Comparison of ENCODE assay signal across 23 cellular contexts in the genomic region with DNA sequence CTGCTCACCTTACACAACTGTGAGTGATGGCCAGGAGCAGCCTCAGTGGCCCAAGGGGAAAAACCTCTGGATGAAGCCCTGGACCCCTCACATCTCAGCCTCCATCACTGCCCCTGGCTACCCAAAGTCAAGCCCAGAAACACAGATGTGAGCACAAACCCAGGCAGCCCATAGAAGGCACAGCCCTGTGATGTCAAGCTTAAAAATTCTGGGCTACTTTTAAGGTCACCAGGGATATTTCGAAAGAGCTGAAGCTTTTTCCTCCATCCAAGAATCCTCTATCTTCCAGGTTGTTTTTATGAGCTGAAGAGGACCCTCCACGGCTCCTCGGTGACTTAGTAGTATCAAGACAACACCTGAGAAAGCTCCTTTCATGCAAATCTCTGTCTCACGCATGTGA. TPM values are rescaled to one million over a fixed set of nuclear protein-coding genes. Genes with fewer than 3 reads are reported as not detected.
DNase-seq lines count a peak whose midpoint lies in the region; ATAC-seq lines count a peak whose summit lies in the region.
"Had no signal": no experiment of that assay in that cellular context is flagged by ENCODE, and none has a peak within 500 bp of the region (broad histone marks: within the 10 kb centered on the region; RNA-seq: fewer than 3 reads in every experiment).

No MANE protein-coding gene starts in this region.

- peak overlapping the region; percentile 49 to 83 for H2BK12ac ChIP-seq in mesenchymal stem cell (ENCODE audit: low read length in 2 of 2)

- peak overlapping the region in 1 of 2 experiments; percentile 30 for H3K23ac ChIP-seq in mesenchymal stem cell (ENCODE audit: low read length in 2 of 2)

- peak overlapping the region; percentile 53 for H2AK5ac ChIP-seq in mesenchymal stem cell (ENCODE audit: low read length, severe bottlenecking)

- peaks cover 83 to 94% (median 89%) of the 10 kb centered on the region in 10 experiments for H3K4me1 ChIP-seq in BLaER1 treated with 17β-estradiol and CSF1 and Interleukin-3, amounts not matched to agents 10 nM and 100 nM
- H3K4me1 ChIP-seq in HUES48 (ENCODE audit: control insufficient read depth, insufficient read depth, low read length) = peaks cover 47% of the 10 kb centered on the region
- peaks cover 55% of the 10 kb centered on the region for H3K4me1 ChIP-seq in adipocyte (ENCODE audit: control insufficient read depth, insufficient read depth, low read length)
- peaks cover 21% of the 10 kb centered on the region for H3K4me1 ChIP-seq in mesenchymal stem cell (ENCODE audit: control insufficient read depth, insufficient read depth, low read depth, low read length)

- intact Hi-C loops in head of caudate nucleus (cut with DNase I) = no loop called here

- peak; percentile 42 for DNase-seq in adipocyte (ENCODE audit: low read depth)
- DNase-seq in mesenchymal stem cell = no peak
- DNase-seq in head of caudate nucleus = no peak
- no peak for DNase-seq in NOMO-1 treated with dmso at 0.1 percent for 144 hours (lab: John Stamatoyannopoulos, UW; ENCODE audit: unreplicated experiment)
- DNase-seq: ACHN; activated CD4-positive, alpha-beta T cell treated with anti-CD3 and anti-CD28 coated beads, Interleukin-2, amount 50 U/mL, for 1 hour; activated naive CD4-positive, alpha-beta T cell treated with Interleukin-2 at 50 U/mL for 16 hours; activated T-cell treated with anti-CD3 and anti-CD28 coated beads, Interleukin-2, amount 50 U/mL, for 72 hours; DMS79; effector memory CD8-positive, alpha-beta T cell; gastrocnemius medialis; GDM1; hippocampal formation; left ventricle myocardium inferior; psoas muscle; SHP77; stimulated activated CD4-positive, alpha-beta T cell treated with anti-CD3 and anti-CD28 coated beads, Interleukin-15, amount 100 ng/mL, for 24 hours; stimulated activated naive CD4-positive, alpha-beta T cell; T1000 had no signal

- no peak overlapping the region for H2BK15ac ChIP-seq in mesenchymal stem cell (ENCODE audit: low read depth, poor library complexity, severe bottlenecking)

- no peak overlapping the region for H3K4ac ChIP-seq in mesenchymal stem cell (ENCODE audit: low read depth in 1 of 2, low read length in 2 of 2)

- H3K9me3 ChIP-seq in BLaER1 treated with 17β-estradiol and CSF1 and Interleukin-3, amounts not matched to agents 10 nM and 100 nM (replicated peaks in 1 of 11) = peaks cover 0 to 4% (median 0%) of the 10 kb centered on the region in 11 experiments; a peak in 6 of 22 replicates
- H3K9me3 ChIP-seq in HUES48 (ENCODE audit: control insufficient read depth, insufficient read depth, low read length) = no peaks in the 10 kb centered on the region
- no peaks in the 10 kb centered on the region for H3K9me3 ChIP-seq in adipocyte (ENCODE audit: control insufficient read depth, low read length)
- H3K9me3 ChIP-seq in mesenchymal stem cell (ENCODE audit: control insufficient read depth, low read length) = no peaks in the 10 kb centered on the region
- H3K9me3 ChIP-seq: gastrocnemius medialis, left ventricle myocardium inferior, psoas muscle had no signal

- H3K27ac ChIP-seq in BLaER1 treated with 17β-estradiol and CSF1 and Interleukin-3, amounts not matched to agents 10 nM and 100 nM = no peak overlapping the region
- peak overlapping the region; percentile 75 for H3K27ac ChIP-seq in HUES48 (ENCODE audit: low read depth, low read length)
- H3K27ac ChIP-seq in mesenchymal stem cell (ENCODE audit: low read length, poor library complexity, severe bottlenecking) = no peak overlapping the region
- H3K27ac ChIP-seq: gastrocnemius medialis, left ventricle myocardium inferior, psoas muscle had no signal

- H2BK120ac ChIP-seq in mesenchymal stem cell (ENCODE audit: low read depth, low read length) = no peak overlapping the region

- ATAC-seq in HG02678 (IDR thresholded peaks at IDR 0.05; ENCODE audit: unreplicated experiment) = no peak
- ATAC-seq: activated T-cell treated with anti-CD3 and anti-CD28 coated beads, Interleukin-2, amount 50 U/mL, for 72 hours; effector memory CD8-positive, alpha-beta T cell; gastrocnemius medialis; HCT116; psoas muscle had no signal

- WGBS in mesenchymal stem cell = 98% methylated on average over 4 of the region's 4 CpGs

- no peak overlapping the region for H3K9ac ChIP-seq in BLaER1 treated with 17β-estradiol and CSF1 and Interleukin-3, amounts not matched to agents 10 nM and 100 nM
- H3K9ac ChIP-seq in HUES48 (ENCODE audit: low read depth, low read length) (no peak overlapping the region), adipocyte (ENCODE audit: low read length) (no peak overlapping the region), mesenchymal stem cell (ENCODE audit: low read length) (no peak overlapping the region)

- peak overlapping the region; percentile 40 for H4K8ac ChIP-seq in mesenchymal stem cell (ENCODE audit: low read length)

- H2AFZ ChIP-seq in mesenchymal stem cell (ENCODE audit: low read depth, low read length) = no peak overlapping the region

- no peaks in the 10 kb centered on the region for H3K79me1 ChIP-seq in mesenchymal stem cell (replicated peaks; ENCODE audit: low read length, poor library complexity, severe bottlenecking)

- H3K27me3 ChIP-seq in BLaER1 treated with 17β-estradiol and CSF1 and Interleukin-3, amounts not matched to agents 10 nM and 100 nM = no peaks in the 10 kb centered on the region
- H3K27me3 ChIP-seq in HUES48 (ENCODE audit: control insufficient read depth, insufficient read depth, low read length) = 0 out of 2 replicates have a peak, but pooled peaks cover 3% of the 10 kb centered on the region
- H3K27me3 ChIP-seq in adipocyte (replicated peaks; ENCODE audit: control insufficient read depth, insufficient read depth, low read length) = no peaks in the 10 kb centered on the region
- no peaks in the 10 kb centered on the region for H3K27me3 ChIP-seq in mesenchymal stem cell (ENCODE audit: control insufficient read depth in 1 of 2, insufficient read depth in 1 of 2, low read length in 2 of 2)
- H3K27me3 ChIP-seq: gastrocnemius medialis had no signal

- H4K20me1 ChIP-seq in BLaER1 treated with 17β-estradiol and CSF1 and Interleukin-3, amounts not matched to agents 10 nM and 100 nM = no peaks in the 10 kb centered on the region

- peak overlapping the region in 7 of 11 experiments; percentile 5 to 67 (median 35); a peak in 5 of 22 replicates for H3K4me2 ChIP-seq in BLaER1 treated with 17β-estradiol and CSF1 and Interleukin-3, amounts not matched to agents 10 nM and 100 nM
- H3K4me2 ChIP-seq in mesenchymal stem cell (ENCODE audit: low read length, poor library complexity, severe bottlenecking) = no peak overlapping the region

- H2BK5ac ChIP-seq in mesenchymal stem cell (ENCODE audit: low read depth, low read length, poor library complexity, severe bottlenecking) = no peak overlapping the region

- H3K18ac ChIP-seq in mesenchymal stem cell (ENCODE audit: low read depth in 1 of 2, low read length in 2 of 2) = peak overlapping the region; percentile 42 to 73

- no peak overlapping the region for H3K4me3 ChIP-seq in BLaER1 treated with 17β-estradiol and CSF1 and Interleukin-3, amounts not matched to agents 10 nM and 100 nM
- H3K4me3 ChIP-seq in HUES48 (ENCODE audit: low read depth, low read length) = no peak overlapping the region
- H3K4me3 ChIP-seq in adipocyte (ENCODE audit: low read length) = no peak overlapping the region
- H3K4me3 ChIP-seq in mesenchymal stem cell (ENCODE audit: insufficient read depth in 1 of 2, low read depth in 1 of 2, low read length in 2 of 2) = no peak overlapping the region
- H3K4me3 ChIP-seq: gastrocnemius medialis, left ventricle myocardium inferior, psoas muscle had no signal

- no peak overlapping the region for H3K14ac ChIP-seq in mesenchymal stem cell (ENCODE audit: low read length in 2 of 2)

- no peak overlapping the region for H4K91ac ChIP-seq in mesenchymal stem cell (ENCODE audit: low read length)

- H3K36me3 ChIP-seq in BLaER1 treated with 17β-estradiol and CSF1 and Interleukin-3, amounts not matched to agents 10 nM and 100 nM = peaks cover 0 to 10% (median 0%) of the 10 kb centered on the region in 11 experiments; a peak in 1 of 22 replicates
- no peaks in the 10 kb centered on the region for H3K36me3 ChIP-seq in HUES48 (ENCODE audit: control insufficient read depth, insufficient read depth, low read length)
- H3K36me3 ChIP-seq in adipocyte (ENCODE audit: control insufficient read depth, insufficient read depth, low read length, severe bottlenecking) = no peaks in the 10 kb centered on the region
- no peaks in the 10 kb centered on the region for H3K36me3 ChIP-seq in mesenchymal stem cell (ENCODE audit: control insufficient read depth in 1 of 2, insufficient read depth in 2 of 2, low read depth in 1 of 2, low read length in 2 of 2)
- H3K36me3 ChIP-seq: gastrocnemius medialis, left ventricle myocardium inferior had no signal

RNA-seq across cellular contexts. Expression of a gene that starts 11.5 kb away (rescaled TPM):
- not detected for polyA plus RNA-seq in mesenchymal stem cell (2013, experiment 1 of 2)
- not detected for polyA plus RNA-seq in mesenchymal stem cell (2013, experiment 2 of 2)
